In the genomic region with DNA sequence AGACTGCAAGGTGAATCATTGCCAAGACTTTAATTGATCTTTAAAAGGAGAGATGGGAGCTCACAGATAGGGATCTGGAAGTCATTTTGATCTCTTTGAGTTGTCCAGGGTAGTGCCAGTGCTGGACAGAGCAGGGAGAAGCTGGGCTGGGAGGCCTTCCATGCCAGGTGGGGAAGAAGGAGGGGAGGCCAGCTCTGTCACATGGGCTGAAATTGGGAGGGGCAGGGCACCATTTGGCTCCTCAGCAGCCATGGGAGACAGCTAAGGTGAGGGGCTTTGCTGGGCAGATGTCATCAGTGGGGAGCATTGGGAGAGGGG, we compare ENCODE assay signal across 1 cellular context.
TF ChIP-seq lines count a peak whose summit lies in the region.

No MANE protein-coding gene starts in this region.

TF ChIP-seq in HCT116, 20 proteins besides CTCF, POLR2A, EP300 and RAD21 (continued from another document):
- TF ChIP-seq, protein P1, sequence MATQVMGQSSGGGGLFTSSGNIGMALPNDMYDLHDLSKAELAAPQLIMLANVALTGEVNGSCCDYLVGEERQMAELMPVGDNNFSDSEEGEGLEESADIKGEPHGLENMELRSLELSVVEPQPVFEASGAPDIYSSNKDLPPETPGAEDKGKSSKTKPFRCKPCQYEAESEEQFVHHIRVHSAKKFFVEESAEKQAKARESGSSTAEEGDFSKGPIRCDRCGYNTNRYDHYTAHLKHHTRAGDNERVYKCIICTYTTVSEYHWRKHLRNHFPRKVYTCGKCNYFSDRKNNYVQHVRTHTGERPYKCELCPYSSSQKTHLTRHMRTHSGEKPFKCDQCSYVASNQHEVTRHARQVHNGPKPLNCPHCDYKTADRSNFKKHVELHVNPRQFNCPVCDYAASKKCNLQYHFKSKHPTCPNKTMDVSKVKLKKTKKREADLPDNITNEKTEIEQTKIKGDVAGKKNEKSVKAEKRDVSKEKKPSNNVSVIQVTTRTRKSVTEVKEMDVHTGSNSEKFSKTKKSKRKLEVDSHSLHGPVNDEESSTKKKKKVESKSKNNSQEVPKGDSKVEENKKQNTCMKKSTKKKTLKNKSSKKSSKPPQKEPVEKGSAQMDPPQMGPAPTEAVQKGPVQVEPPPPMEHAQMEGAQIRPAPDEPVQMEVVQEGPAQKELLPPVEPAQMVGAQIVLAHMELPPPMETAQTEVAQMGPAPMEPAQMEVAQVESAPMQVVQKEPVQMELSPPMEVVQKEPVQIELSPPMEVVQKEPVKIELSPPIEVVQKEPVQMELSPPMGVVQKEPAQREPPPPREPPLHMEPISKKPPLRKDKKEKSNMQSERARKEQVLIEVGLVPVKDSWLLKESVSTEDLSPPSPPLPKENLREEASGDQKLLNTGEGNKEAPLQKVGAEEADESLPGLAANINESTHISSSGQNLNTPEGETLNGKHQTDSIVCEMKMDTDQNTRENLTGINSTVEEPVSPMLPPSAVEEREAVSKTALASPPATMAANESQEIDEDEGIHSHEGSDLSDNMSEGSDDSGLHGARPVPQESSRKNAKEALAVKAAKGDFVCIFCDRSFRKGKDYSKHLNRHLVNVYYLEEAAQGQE (IDR thresholded peaks at IDR 0.05; ENCODE audit: low read depth), result no peak
- no peak for TF ChIP-seq SP1 (IDR thresholded peaks at IDR 0.05; ENCODE audit: low read depth)
